Comparison of ENCODE assay signal across 1 cellular context in the genomic region with DNA sequence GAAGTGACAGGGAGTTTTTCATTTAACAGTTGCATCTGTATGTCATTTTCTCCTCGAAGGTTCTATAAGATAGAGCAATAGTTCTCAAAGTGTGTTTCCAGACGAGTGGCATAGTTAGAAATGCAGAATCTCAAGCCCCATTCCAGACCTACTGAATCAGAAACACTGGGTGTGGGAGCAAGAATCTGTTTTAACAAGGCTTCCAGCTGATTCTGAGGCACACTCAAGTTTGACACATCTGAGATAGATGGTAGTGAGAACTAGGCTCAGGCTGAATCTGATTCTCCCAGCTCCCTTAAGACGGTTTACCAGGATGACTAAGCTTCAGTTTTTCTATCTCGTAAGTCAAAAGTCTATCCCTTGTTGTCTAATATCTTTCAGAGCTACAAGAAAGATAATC.
TF ChIP-seq lines count a peak whose summit lies in the region.

No MANE protein-coding gene starts in this region.

TF ChIP-seq in IMR-90, 13 proteins besides CTCF, POLR2A, EP300 and RAD21:
- TF ChIP-seq, protein P1, sequence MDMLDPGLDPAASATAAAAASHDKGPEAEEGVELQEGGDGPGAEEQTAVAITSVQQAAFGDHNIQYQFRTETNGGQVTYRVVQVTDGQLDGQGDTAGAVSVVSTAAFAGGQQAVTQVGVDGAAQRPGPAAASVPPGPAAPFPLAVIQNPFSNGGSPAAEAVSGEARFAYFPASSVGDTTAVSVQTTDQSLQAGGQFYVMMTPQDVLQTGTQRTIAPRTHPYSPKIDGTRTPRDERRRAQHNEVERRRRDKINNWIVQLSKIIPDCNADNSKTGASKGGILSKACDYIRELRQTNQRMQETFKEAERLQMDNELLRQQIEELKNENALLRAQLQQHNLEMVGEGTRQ (IDR thresholded peaks at IDR 0.05; ENCODE audit: low read depth, low read length): no peak
- TF ChIP-seq BHLHE40 (IDR thresholded peaks at IDR 0.05; ENCODE audit: low read depth, low read length) (no peak), CHD1 (IDR thresholded peaks at IDR 0.05; ENCODE audit: low read depth, low read length) (no peak), RFX5 (IDR thresholded peaks at IDR 0.05; ENCODE audit: low read depth, low read length) (no peak), RCOR1 (IDR thresholded peaks at IDR 0.05; ENCODE audit: insufficient replicate concordance, low read length) (no peak), MAZ (IDR thresholded peaks at IDR 0.05; ENCODE audit: borderline replicate concordance, low read depth, low read length) (no peak), SMC3 (IDR thresholded peaks at IDR 0.05; ENCODE audit: low read depth, low read length) (no peak), CEBPB (IDR thresholded peaks at IDR 0.05; ENCODE audit: low read depth, low read length) (no peak), NFE2L2 (IDR thresholded peaks at IDR 0.05; ENCODE audit: low read depth, low read length) (no peak), FOS (IDR thresholded peaks at IDR 0.05; ENCODE audit: low read depth, low read length) (no peak), MAFK (IDR thresholded peaks at IDR 0.05; ENCODE audit: low read depth, low read length) (no peak), MXI1 (IDR thresholded peaks at IDR 0.05; ENCODE audit: borderline replicate concordance, low read depth, low read length) (no peak)
- TF ChIP-seq, protein P2, sequence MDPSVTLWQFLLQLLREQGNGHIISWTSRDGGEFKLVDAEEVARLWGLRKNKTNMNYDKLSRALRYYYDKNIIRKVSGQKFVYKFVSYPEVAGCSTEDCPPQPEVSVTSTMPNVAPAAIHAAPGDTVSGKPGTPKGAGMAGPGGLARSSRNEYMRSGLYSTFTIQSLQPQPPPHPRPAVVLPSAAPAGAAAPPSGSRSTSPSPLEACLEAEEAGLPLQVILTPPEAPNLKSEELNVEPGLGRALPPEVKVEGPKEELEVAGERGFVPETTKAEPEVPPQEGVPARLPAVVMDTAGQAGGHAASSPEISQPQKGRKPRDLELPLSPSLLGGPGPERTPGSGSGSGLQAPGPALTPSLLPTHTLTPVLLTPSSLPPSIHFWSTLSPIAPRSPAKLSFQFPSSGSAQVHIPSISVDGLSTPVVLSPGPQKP (IDR thresholded peaks at IDR 0.05; ENCODE audit: borderline replicate concordance, low read depth, low read length): no peak
